17 cellular contexts compared by ENCODE assay signal in the genomic region with DNA sequence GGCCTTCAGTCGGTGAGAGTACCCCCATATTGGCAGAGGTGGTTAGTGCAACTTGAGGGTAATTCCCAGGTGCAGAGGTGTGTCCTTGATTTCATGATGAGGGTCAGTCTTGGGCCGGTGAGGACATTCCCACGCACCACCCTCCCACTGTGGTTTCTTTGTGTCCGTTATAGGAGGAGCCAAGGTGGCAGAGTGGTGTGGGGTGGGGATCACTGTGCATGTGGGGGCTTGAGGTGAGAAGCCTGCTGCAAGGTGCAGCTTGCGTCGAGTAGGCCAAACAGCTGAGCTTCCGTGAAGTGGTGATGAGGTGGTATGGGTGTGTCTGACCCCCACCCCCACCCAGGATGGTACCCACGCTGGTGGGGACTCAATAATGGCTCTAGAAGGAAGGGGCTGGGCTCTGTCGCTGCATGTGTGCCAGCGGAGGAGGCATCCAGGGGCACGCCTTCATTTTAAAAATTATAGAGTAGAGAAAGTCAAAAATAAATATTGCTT. TPM values are rescaled to one million over a fixed set of nuclear protein-coding genes. Genes with fewer than 3 reads are reported as not detected.
DNase-seq lines count a peak whose midpoint lies in the region; ATAC-seq and TF ChIP-seq lines count a peak whose summit lies in the region.
"Had no signal": no experiment of that assay in that cellular context is flagged by ENCODE, and none has a peak within 500 bp of the region (broad histone marks: within the 10 kb centered on the region; RNA-seq: fewer than 3 reads in every experiment).

No MANE protein-coding gene starts in this region.

- peak overlapping the region; percentile 72 for H3K27ac ChIP-seq in PC-9
- H3K27ac ChIP-seq in dorsolateral prefrontal cortex: peak overlapping the region in 37 of 59 donors; percentile 5 to 98 (median 48)
- H3K27ac ChIP-seq in mucosa of rectum (ENCODE audit: low read depth in 2 of 2, low read length in 2 of 2): peak overlapping the region; percentile 84 to 86
- H3K27ac ChIP-seq in substantia nigra (ENCODE audit: low read depth, low read length, poor library complexity, severe bottlenecking): peak overlapping the region; percentile 50

- intact Hi-C loops in PC-9 (cut with micrococcal nuclease; ENCODE audit: unreplicated experiment) (loop anchor here (1.0 to 10.0 kb wide), 5 partner anchors 13 to 592 kb away; partner anchors contain the start of gene ARTN), dorsolateral prefrontal cortex (cut with DNase I) (loop anchor here in 1 of 2 donors (10.0 kb wide), 1 partner anchor 508 kb away; no protein-coding TSS in a partner anchor)

- no peak overlapping the region for H2AFZ ChIP-seq in PC-9

- no TSS peak for BruUV-seq in PC-9 (replicated peaks; lab: Mats Ljungman, UMichigan)

- no peaks in the 10 kb centered on the region for H3K9me2 ChIP-seq in PC-9 (ENCODE audit: insufficient read depth)

- peaks cover 61% of the 10 kb centered on the region for H3K4me1 ChIP-seq in PC-9 (replicated peaks; ENCODE audit: insufficient read depth)
- H3K4me1 ChIP-seq in mucosa of rectum (ENCODE audit: control insufficient read depth in 2 of 2, insufficient read depth in 2 of 2, low read length in 2 of 2): peaks cover 51 to 82% of the 10 kb centered on the region in 2 donors

- no peak for ATAC-seq in activated T-helper 17 cell treated with anti-CD3 and anti-CD28 coated beads, Interleukin-2, amount 50 U/mL, for 72 hours (replicated peaks)
- ATAC-seq: effector memory CD8-positive, alpha-beta T cell; heart left ventricle; K562; T-cell had no signal

- no peak overlapping the region for H3K4me3 Mint-ChIP-seq in activated T-helper 17 cell treated with anti-CD3 and anti-CD28 coated beads, Interleukin-2, amount 50 U/mL, for 72 hours
- H3K4me3 Mint-ChIP-seq: activated CD4-positive, alpha-beta T cell treated with anti-CD3 and anti-CD28 coated beads, Interleukin-2, amount 10 ng/mL, durations not matched to agents 24 days and 14 days; effector memory CD8-positive, alpha-beta T cell; T-cell had no signal

- H3K36me3 ChIP-seq in PC-9 (ENCODE audit: low read depth) (peaks cover 23% of the 10 kb centered on the region), mucosa of rectum (ENCODE audit: control insufficient read depth in 2 of 2, insufficient read depth in 2 of 2, low read length in 2 of 2) (peaks cover 19 to 26% of the 10 kb centered on the region in 2 donors)
- H3K36me3 ChIP-seq: heart left ventricle had no signal

- peaks cover 10% of the 10 kb centered on the region for H3K27me3 Mint-ChIP-seq in activated T-helper 17 cell treated with anti-CD3 and anti-CD28 coated beads, Interleukin-2, amount 50 U/mL, for 72 hours

- no peak for TF ChIP-seq CTCF in PC-9 (conservative IDR thresholded peaks at IDR 0.05)
- TF ChIP-seq CTCF in dorsolateral prefrontal cortex (IDR thresholded peaks at IDR 0.05 in 54 of 56, conservative IDR thresholded peaks at IDR 0.05 in 2 of 56; ENCODE audit: low read depth in 1 of 56, partially characterized antibody in 56 of 56): no peak

- H3K79me2 ChIP-seq in PC-9 (ENCODE audit: low read depth): peaks cover 98% of the 10 kb centered on the region

- CTCF ChIA-PET in PC-9 (lab: Charles Lee): interaction anchor here (0.8 kb wide), 1 partner anchor 13 kb away, joined by 3 read pairs; no protein-coding TSS in a partner anchor

- H3K9me3 Mint-ChIP-seq in activated T-helper 17 cell treated with anti-CD3 and anti-CD28 coated beads, Interleukin-2, amount 50 U/mL, for 72 hours: no peaks in the 10 kb centered on the region
- H3K9me3 Mint-ChIP-seq: activated CD4-positive, alpha-beta T cell treated with anti-CD3 and anti-CD28 coated beads, Interleukin-2, amount 10 ng/mL, durations not matched to agents 24 days and 14 days; effector memory CD8-positive, alpha-beta T cell; T-cell had no signal

- H3K9me3 ChIP-seq in PC-9 (ENCODE audit: insufficient read depth, low read depth) (no peaks in the 10 kb centered on the region), mucosa of rectum (ENCODE audit: control insufficient read depth in 2 of 2, low read length in 2 of 2) (no peaks in the 10 kb centered on the region)
- H3K9me3 ChIP-seq: heart left ventricle had no signal

- POLR2A ChIA-PET in PC-9 (lab: Charles Lee; ENCODE audit: unreplicated experiment): interaction anchor here (0.6 to 1.2 kb wide), 3 partner anchors 45 to 170 kb away, joined by 3 to 6 read pairs (median 4); no protein-coding TSS in a partner anchor

- H3K27ac Mint-ChIP-seq in activated T-helper 17 cell treated with anti-CD3 and anti-CD28 coated beads, Interleukin-2, amount 50 U/mL, for 72 hours: no peak overlapping the region
- H3K27ac Mint-ChIP-seq: activated CD4-positive, alpha-beta T cell treated with anti-CD3 and anti-CD28 coated beads, Interleukin-2, amount 10 ng/mL, durations not matched to agents 24 days and 14 days; effector memory CD8-positive, alpha-beta T cell; T-cell had no signal

- H3F3A ChIP-seq in PC-9 (ENCODE audit: insufficient read depth, low read depth): peaks cover 51% of the 10 kb centered on the region

- peaks cover 8% of the 10 kb centered on the region for H3K36me3 Mint-ChIP-seq in activated T-helper 17 cell treated with anti-CD3 and anti-CD28 coated beads, Interleukin-2, amount 50 U/mL, for 72 hours (ENCODE audit: low read depth)
- H3K36me3 Mint-ChIP-seq: T-cell had no signal

- H3K27me3 ChIP-seq in PC-9 (ENCODE audit: insufficient read depth, low read depth): no peaks in the 10 kb centered on the region
- H3K27me3 ChIP-seq in dorsolateral prefrontal cortex: no peaks in the 10 kb centered on the region
- H3K27me3 ChIP-seq in mucosa of rectum (ENCODE audit: control insufficient read depth in 2 of 2, insufficient read depth in 2 of 2, low read length in 2 of 2): no peaks in the 10 kb centered on the region

- peak overlapping the region; percentile 76 for H3K4me2 ChIP-seq in PC-9

- no peak for DNase-seq in PC-9
- DNase-seq in dorsolateral prefrontal cortex: peak in 2 of 10 donors; percentile 23 to 31
- DNase-seq in substantia nigra (lab: John Stamatoyannopoulos, UW): no peak
- no peak for DNase-seq in NCI-H82 treated with DMSO at 0.1 percent for 48 hours (lab: John Stamatoyannopoulos, UW; ENCODE audit: unreplicated experiment)
- DNase-seq in SK-N-DZ (ENCODE audit: low spot score): no peak
- DNase-seq: activated CD4-positive, alpha-beta T cell treated with anti-CD3 and anti-CD28 coated beads, Interleukin-2, amount 10 ng/mL, durations not matched to agents 24 days and 14 days; activated CD8-positive, alpha-beta memory T cell treated with anti-CD3 and anti-CD28 coated beads, Interleukin-2, amount 50 U/mL, for 4 hours; activated effector memory CD4-positive, alpha-beta T cell treated with anti-CD3 and anti-CD28 coated beads, Interleukin-2, amount 50 U/mL, for 16 hours; effector memory CD8-positive, alpha-beta T cell; NCI-H2029 treated with DMSO at 0.1 percent for 48 hours; SHP77; stimulated activated CD4-positive, alpha-beta T cell treated with anti-CD3 and anti-CD28 coated beads, Interleukin-4, amount 100 ng/mL, for 4 hours; T-cell had no signal

- no peaks in the 10 kb centered on the region for H4K20me1 ChIP-seq in PC-9 (ENCODE audit: insufficient read depth)

- H3K4me3 ChIP-seq in PC-9: peak overlapping the region; percentile 38; the same call in 1 of the 2 replicates
- H3K4me3 ChIP-seq in dorsolateral prefrontal cortex: no peak overlapping the region
- no peak overlapping the region for H3K4me3 ChIP-seq in mucosa of rectum (ENCODE audit: low read length in 2 of 2)
- H3K4me3 ChIP-seq: heart left ventricle, K562 had no signal

- H3K4me1 Mint-ChIP-seq in activated T-helper 17 cell treated with anti-CD3 and anti-CD28 coated beads, Interleukin-2, amount 50 U/mL, for 72 hours: peaks cover 2% of the 10 kb centered on the region

- peak overlapping the region in 1 of 2 donors; percentile 52 for H3K9ac ChIP-seq in mucosa of rectum (ENCODE audit: low read depth in 1 of 2, low read length in 2 of 2)

RNA-seq across cellular contexts. Expression of gene PTPRF, which starts 6.2 kb away (rescaled TPM):
- total RNA-seq in PC-9 (2021): 359 and 439 TPM in 2 replicates
- 100 to 1,000 TPM; 123 to 271 (median 184) TPM for total RNA-seq in dorsolateral prefrontal cortex
- 10 to 100 TPM in 1 of 2 donors, 1 to 10 TPM in 1; 6.3 to 30.7 TPM for total RNA-seq in activated T-helper 17 cell treated with anti-CD3 and anti-CD28 coated beads, Interleukin-2, amount 50 U/mL, for 72 hours
- polyA plus RNA-seq in SK-N-DZ (2014; cell fraction: cytosol; rRNA removed): 22.6 and 33.7 TPM in 2 replicates
- polyA plus RNA-seq in SK-N-DZ (2014; cell fraction: nucleus; rRNA removed): 27.5 and 42.1 TPM in 2 replicates
